In genomic region chr16:1378087-1378803, GRCh38 we compare ENCODE assay signal across 9 cellular contexts. TPM values are rescaled to one million over a fixed set of nuclear protein-coding genes. Genes with fewer than 3 reads are reported as not detected.
DNase-seq lines count a peak whose midpoint lies in the region; ATAC-seq and TF ChIP-seq lines count a peak whose summit lies in the region.
"Had no signal": no experiment of that assay in that cellular context is flagged by ENCODE, and none has a peak within 500 bp of the region (broad histone marks: within the 10 kb centered on the region; RNA-seq: fewer than 3 reads in every experiment).

No MANE protein-coding gene starts in this region.

- no peaks in the 10 kb centered on the region for H3K27me3 ChIP-seq in hepatocyte
- H3K27me3 ChIP-seq: foreskin keratinocyte had no signal

- no peak for DNase-seq in activated T-cell treated with anti-CD3 and anti-CD28 coated beads, Interleukin-2, amount 50 U/mL, for 72 hours
- DNase-seq in activated T-cell treated with anti-CD3 and anti-CD28 coated beads, Interleukin-2, amount 50 U/mL, for 48 hours: no peak
- DNase-seq in activated CD4-positive, alpha-beta memory T cell treated with anti-CD3 and anti-CD28 coated beads, Interleukin-2, amount 10 ng/mL, durations not matched to agents 7 days and 5 days: no peak
- DNase-seq in hepatocyte (ENCODE audit: low spot score): no peak
- DNase-seq in substantia nigra (lab: John Stamatoyannopoulos, UW): no peak
- no peak for DNase-seq in Kasumi-1 (lab: John Stamatoyannopoulos, UW)
- no peak for DNase-seq in superior temporal gyrus (ENCODE audit: extremely low spot score)
- DNase-seq in NOMO-1 treated with dmso at 0.1 percent for 144 hours (lab: John Stamatoyannopoulos, UW; ENCODE audit: unreplicated experiment): no peak

- no peak overlapping the region for H3K27ac ChIP-seq in hepatocyte
- H3K27ac ChIP-seq in substantia nigra (ENCODE audit: low read depth, low read length, poor library complexity, severe bottlenecking): peak overlapping the region; percentile 38

- H3K9me3 ChIP-seq in hepatocyte (ENCODE audit: low read depth): no peaks in the 10 kb centered on the region

- peaks cover 20% of the 10 kb centered on the region for H4K20me1 ChIP-seq in hepatocyte (ENCODE audit: insufficient read depth, poor library complexity, severe bottlenecking)

- no peaks in the 10 kb centered on the region for H3K27me3 Mint-ChIP-seq in activated T-cell treated with anti-CD3 and anti-CD28 coated beads, Interleukin-2, amount 50 U/mL, for 72 hours (ENCODE audit: low read depth)
- no peaks in the 10 kb centered on the region for H3K27me3 Mint-ChIP-seq in activated CD4-positive, alpha-beta memory T cell treated with anti-CD3 and anti-CD28 coated beads, Interleukin-2, amount 10 ng/mL, durations not matched to agents 7 days and 5 days

- WGBS in hepatocyte (ENCODE audit: low lambda C conversion rate, missing lambda C conversion rate): 84% methylated on average over 25 of the region's 25 CpGs

- no peak for TF ChIP-seq CTCF in hepatocyte (IDR thresholded peaks at IDR 0.05; ENCODE audit: poor library complexity)

- no peaks in the 10 kb centered on the region for H3K79me2 ChIP-seq in hepatocyte

- H3K4me2 ChIP-seq in hepatocyte: peak overlapping the region; percentile 100

- peak overlapping the region; percentile 83 to 91 for H3K4me3 Mint-ChIP-seq in activated T-cell treated with anti-CD3 and anti-CD28 coated beads, Interleukin-2, amount 50 U/mL, for 72 hours
- peak overlapping the region; percentile 75 for H3K4me3 Mint-ChIP-seq in activated CD4-positive, alpha-beta memory T cell treated with anti-CD3 and anti-CD28 coated beads, Interleukin-2, amount 10 ng/mL, durations not matched to agents 7 days and 5 days

- no peak overlapping the region for H2AFZ ChIP-seq in hepatocyte

- H3K36me3 Mint-ChIP-seq in activated T-cell treated with anti-CD3 and anti-CD28 coated beads, Interleukin-2, amount 50 U/mL, for 72 hours (ENCODE audit: insufficient read depth in 2 of 2): peaks cover 1 to 6% of the 10 kb centered on the region in 2 donors
- H3K36me3 Mint-ChIP-seq in activated CD4-positive, alpha-beta memory T cell treated with anti-CD3 and anti-CD28 coated beads, Interleukin-2, amount 10 ng/mL, durations not matched to agents 7 days and 5 days (ENCODE audit: low read depth): peaks cover 8% of the 10 kb centered on the region

- peaks cover 20% of the 10 kb centered on the region for H3K4me1 Mint-ChIP-seq in activated T-cell treated with anti-CD3 and anti-CD28 coated beads, Interleukin-2, amount 50 U/mL, for 72 hours (ENCODE audit: low read depth)
- peaks cover 20% of the 10 kb centered on the region for H3K4me1 Mint-ChIP-seq in activated CD4-positive, alpha-beta memory T cell treated with anti-CD3 and anti-CD28 coated beads, Interleukin-2, amount 10 ng/mL, durations not matched to agents 7 days and 5 days

- POLR2A ChIA-PET in activated CD4-positive, alpha-beta memory T cell treated with anti-CD3 and anti-CD28 coated beads, Interleukin-2, amount 10 ng/mL, durations not matched to agents 7 days and 5 days (lab: Charles Lee): interaction anchor here (1.1 to 2.3 kb wide), 8 partner anchors 13 to 394 kb away, joined by 3 to 19 read pairs (median 4); partner anchors contain the start of genes EME2, MAPK8IP3, MRPS34 and UQCC4

- peak overlapping the region; percentile 86 for H3K27ac Mint-ChIP-seq in activated T-cell treated with anti-CD3 and anti-CD28 coated beads, Interleukin-2, amount 50 U/mL, for 72 hours
- H3K27ac Mint-ChIP-seq in activated CD4-positive, alpha-beta memory T cell treated with anti-CD3 and anti-CD28 coated beads, Interleukin-2, amount 10 ng/mL, durations not matched to agents 7 days and 5 days: peak overlapping the region; percentile 77

- no peaks in the 10 kb centered on the region for H3K9me2 ChIP-seq in hepatocyte (replicated peaks; ENCODE audit: insufficient read depth)

- H3K4me1 ChIP-seq in hepatocyte (ENCODE audit: insufficient read depth): peaks cover 7% of the 10 kb centered on the region
- H3K4me1 ChIP-seq: foreskin keratinocyte had no signal

- CTCF ChIA-PET in activated CD4-positive, alpha-beta memory T cell treated with anti-CD3 and anti-CD28 coated beads, Interleukin-2, amount 10 ng/mL, durations not matched to agents 7 days and 5 days (lab: Charles Lee): interaction anchor here (2.5 to 4.4 kb wide), 2 partner anchors 9 to 15 kb away, joined by 7 to 29 read pairs; no protein-coding TSS in a partner anchor

- no peaks in the 10 kb centered on the region for H3K36me3 ChIP-seq in hepatocyte (replicated peaks; ENCODE audit: insufficient read depth, low read depth)

- no peaks in the 10 kb centered on the region for H3K9me3 Mint-ChIP-seq in activated T-cell treated with anti-CD3 and anti-CD28 coated beads, Interleukin-2, amount 50 U/mL, for 72 hours
- H3K9me3 Mint-ChIP-seq in activated CD4-positive, alpha-beta memory T cell treated with anti-CD3 and anti-CD28 coated beads, Interleukin-2, amount 10 ng/mL, durations not matched to agents 7 days and 5 days: no peaks in the 10 kb centered on the region

- H3K4me3 ChIP-seq in hepatocyte: no peak overlapping the region

- ATAC-seq in activated T-cell treated with anti-CD3 and anti-CD28 coated beads, Interleukin-2, amount 50 U/mL, for 72 hours (replicated peaks in 1 of 2): no peak

RNA-seq across cellular contexts. Expression of gene GNPTG, which starts 26.5 kb away (rescaled TPM):
- total RNA-seq in activated T-cell treated with anti-CD3 and anti-CD28 coated beads, Interleukin-2, amount 50 U/mL, for 72 hours: 10 to 100 TPM; 22.1 to 23.8 TPM
- total RNA-seq in activated CD4-positive, alpha-beta memory T cell treated with anti-CD3 and anti-CD28 coated beads, Interleukin-2, amount 10 ng/mL, durations not matched to agents 7 days and 5 days: 10 to 100 TPM; 32.5 to 33.4 TPM
- 70.1 and 76.6 TPM in 2 replicates for total RNA-seq in hepatocyte
- polyA plus RNA-seq in hepatocyte: 133 and 161 TPM in 2 replicates

RNA-seq across cellular contexts. Expression of gene TSR3, which starts 26.6 kb away (rescaled TPM):
- 10 to 100 TPM; 39.1 to 44.8 TPM for total RNA-seq in activated T-cell treated with anti-CD3 and anti-CD28 coated beads, Interleukin-2, amount 50 U/mL, for 72 hours
- 10 to 100 TPM; 40.6 to 46.0 TPM for total RNA-seq in activated CD4-positive, alpha-beta memory T cell treated with anti-CD3 and anti-CD28 coated beads, Interleukin-2, amount 10 ng/mL, durations not matched to agents 7 days and 5 days
- 65.5 and 73.0 TPM in 2 replicates for total RNA-seq in hepatocyte
- 137 and 138 TPM in 2 replicates for polyA plus RNA-seq in hepatocyte

RNA-seq across cellular contexts. Expression of gene UNKL, which starts 36.3 kb away (rescaled TPM):
- total RNA-seq in activated T-cell treated with anti-CD3 and anti-CD28 coated beads, Interleukin-2, amount 50 U/mL, for 72 hours: 10 to 100 TPM; 51.1 to 69.5 TPM
- 10 to 100 TPM; 40.0 to 43.7 TPM for total RNA-seq in activated CD4-positive, alpha-beta memory T cell treated with anti-CD3 and anti-CD28 coated beads, Interleukin-2, amount 10 ng/mL, durations not matched to agents 7 days and 5 days
- 5.5 and 10.3 TPM in 2 replicates for total RNA-seq in hepatocyte
- 8.5 and 9.6 TPM in 2 replicates for polyA plus RNA-seq in hepatocyte

RNA-seq across cellular contexts. Expression of gene UQCC4, which starts 42.3 kb away (rescaled TPM):
- 10 to 100 TPM; 14.5 to 17.9 TPM for total RNA-seq in activated T-cell treated with anti-CD3 and anti-CD28 coated beads, Interleukin-2, amount 50 U/mL, for 72 hours
- 10 to 100 TPM; 11.2 to 12.3 TPM for total RNA-seq in activated CD4-positive, alpha-beta memory T cell treated with anti-CD3 and anti-CD28 coated beads, Interleukin-2, amount 10 ng/mL, durations not matched to agents 7 days and 5 days
- total RNA-seq in hepatocyte: 16.0 and 17.3 TPM in 2 replicates
- 24.0 and 36.6 TPM in 2 replicates for polyA plus RNA-seq in hepatocyte

RNA-seq across cellular contexts. Expression of gene BAIAP3, which starts 44.8 kb away (rescaled TPM):
- 1 to 10 TPM in 1 of 2 donors, under 1 TPM in 1; 0.26 to 1.1 TPM for total RNA-seq in activated T-cell treated with anti-CD3 and anti-CD28 coated beads, Interleukin-2, amount 50 U/mL, for 72 hours
- total RNA-seq in activated CD4-positive, alpha-beta memory T cell treated with anti-CD3 and anti-CD28 coated beads, Interleukin-2, amount 10 ng/mL, durations not matched to agents 7 days and 5 days: 1 to 10 TPM; 3.4 to 3.9 TPM
- total RNA-seq in hepatocyte: 1.8 and 3.0 TPM in 2 replicates
- polyA plus RNA-seq in hepatocyte: 2.4 and 5.5 TPM in 2 replicates
